In the genomic region with DNA sequence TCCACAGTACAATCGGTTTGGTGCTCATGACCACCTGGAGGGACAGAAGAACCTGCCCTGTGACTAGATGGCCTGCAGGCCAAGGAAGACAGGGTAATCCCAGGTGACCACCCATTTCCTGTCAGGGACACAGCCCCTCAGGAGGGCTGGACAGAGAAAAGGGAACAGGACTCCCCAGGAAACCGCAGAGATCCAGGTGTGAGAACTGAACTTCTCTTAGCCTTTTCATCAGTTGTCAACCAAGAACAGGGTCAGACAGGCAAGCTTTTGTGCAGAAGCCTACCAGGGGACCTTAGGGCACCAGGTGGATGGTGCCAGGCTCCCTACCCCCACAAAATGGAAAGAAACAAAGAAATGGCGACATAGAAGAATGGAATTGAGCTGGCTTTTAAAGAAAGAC, we compare ENCODE assay signal across 10 cellular contexts.
DNase-seq lines count a peak whose midpoint lies in the region; ATAC-seq and TF ChIP-seq lines count a peak whose summit lies in the region.
"Had no signal": no experiment of that assay in that cellular context is flagged by ENCODE, and none has a peak within 500 bp of the region (broad histone marks: within the 10 kb centered on the region; RNA-seq: fewer than 3 reads in every experiment).

No MANE protein-coding gene starts in this region.

- no peaks in the 10 kb centered on the region for H3K9me3 Mint-ChIP-seq in activated T-helper 1 cell treated with anti-CD3 and anti-CD28 coated beads, Interleukin-12 subunit alpha, Interleukin-12 subunit beta, Interleukin-2, Interleukin-4 antibody, amounts not matched to agents 30 ng/mL and 10 ng/mL and 1 ng/mL, durations not matched to agents 14 hours and 24 hours and 36 hours

- peaks cover 12% of the 10 kb centered on the region for H3K27me3 Mint-ChIP-seq in activated T-helper 1 cell treated with anti-CD3 and anti-CD28 coated beads, Interleukin-12 subunit alpha, Interleukin-12 subunit beta, Interleukin-2, Interleukin-4 antibody, amounts not matched to agents 30 ng/mL and 10 ng/mL and 1 ng/mL, durations not matched to agents 14 hours and 24 hours and 36 hours (ENCODE audit: insufficient read depth)

- peaks cover 88% of the 10 kb centered on the region for H3K4me1 Mint-ChIP-seq in activated T-helper 1 cell treated with anti-CD3 and anti-CD28 coated beads, Interleukin-12 subunit alpha, Interleukin-12 subunit beta, Interleukin-2, Interleukin-4 antibody, amounts not matched to agents 30 ng/mL and 10 ng/mL and 1 ng/mL, durations not matched to agents 14 hours and 24 hours and 36 hours (ENCODE audit: low read depth)

- no peak overlapping the region for H3K4me3 ChIP-seq in heart left ventricle
- no peak overlapping the region for H3K4me3 ChIP-seq in right cardiac atrium (ENCODE audit: low read length)
- no peak overlapping the region for H3K4me3 ChIP-seq in muscle layer of colon (ENCODE audit: low read depth in 1 of 2, low read length in 2 of 2)
- no peak overlapping the region for H3K4me3 ChIP-seq in upper lobe of left lung
- H3K4me3 ChIP-seq in aorta (ENCODE audit: low read length in 2 of 2): no peak overlapping the region

- ATAC-seq in heart left ventricle (no peak), right cardiac atrium (no peak), upper lobe of left lung (ENCODE audit: low FRiP score in 2 of 2) (no peak), aorta (ENCODE audit: low FRiP score) (no peak)

- intact Hi-C loops in heart left ventricle (cut with DNase I): no loop called here
- intact Hi-C loops in right cardiac atrium (cut with DNase I): no loop called here
- intact Hi-C loops in activated T-helper 1 cell treated with anti-CD3 and anti-CD28 coated beads, Interleukin-12 subunit alpha, Interleukin-12 subunit beta, Interleukin-2, Interleukin-4 antibody, amounts not matched to agents 30 ng/mL and 10 ng/mL and 1 ng/mL, durations not matched to agents 14 hours and 24 hours and 36 hours (cut with micrococcal nuclease): loop anchor here (5.0 to 10.0 kb wide), 4 partner anchors 234 to 866 kb away; a partner anchor contains a TSS
- intact Hi-C loops in aorta (cut with DNase I): loop anchor here (1.0 to 5.0 kb wide), 2 partner anchors 41 to 47 kb away; no protein-coding TSS in a partner anchor

- no peaks in the 10 kb centered on the region for H3K36me3 ChIP-seq in heart left ventricle
- no peaks in the 10 kb centered on the region for H3K36me3 ChIP-seq in muscle layer of colon (ENCODE audit: insufficient read depth, low read length)
- no peaks in the 10 kb centered on the region for H3K36me3 ChIP-seq in upper lobe of left lung
- H3K36me3 ChIP-seq in aorta (ENCODE audit: control insufficient read depth in 1 of 2, insufficient read depth in 2 of 2, low read length in 1 of 2): no peaks in the 10 kb centered on the region

- 74 to 83% (median 80%) methylated on average over 3 of the region's 3 CpGs for WGBS in heart left ventricle, 4 donors
- WGBS in right cardiac atrium: 83% methylated on average over 3 of the region's 3 CpGs
- WGBS in upper lobe of left lung, 2 donors: 66 to 83% methylated on average over 3 of the region's 3 CpGs
- 75 to 80% methylated on average over 3 of the region's 3 CpGs for WGBS in aorta, 2 donors

- H3K27ac Mint-ChIP-seq in activated T-helper 1 cell treated with anti-CD3 and anti-CD28 coated beads, Interleukin-12 subunit alpha, Interleukin-12 subunit beta, Interleukin-2, Interleukin-4 antibody, amounts not matched to agents 30 ng/mL and 10 ng/mL and 1 ng/mL, durations not matched to agents 14 hours and 24 hours and 36 hours: peak overlapping the region; percentile 89

- H3K9me3 ChIP-seq in heart left ventricle: no peaks in the 10 kb centered on the region
- H3K9me3 ChIP-seq in right cardiac atrium (ENCODE audit: control insufficient read depth, low read length): no peaks in the 10 kb centered on the region
- H3K9me3 ChIP-seq in muscle layer of colon (ENCODE audit: low read length): no peaks in the 10 kb centered on the region
- H3K9me3 ChIP-seq in upper lobe of left lung: no peaks in the 10 kb centered on the region
- no peaks in the 10 kb centered on the region for H3K9me3 ChIP-seq in aorta (ENCODE audit: control insufficient read depth, low read length)

- TF ChIP-seq CTCF in heart left ventricle (IDR thresholded peaks at IDR 0.05): no peak
- no peak for TF ChIP-seq CTCF in upper lobe of left lung (IDR thresholded peaks at IDR 0.05)

- H3K4me3 Mint-ChIP-seq in activated T-helper 1 cell treated with anti-CD3 and anti-CD28 coated beads, Interleukin-12 subunit alpha, Interleukin-12 subunit beta, Interleukin-2, Interleukin-4 antibody, amounts not matched to agents 30 ng/mL and 10 ng/mL and 1 ng/mL, durations not matched to agents 14 hours and 24 hours and 36 hours: peak overlapping the region; percentile 5

- no peak for TF ChIP-seq EP300 in upper lobe of left lung (IDR thresholded peaks at IDR 0.05)

- H3K27me3 ChIP-seq in heart left ventricle (no peaks in the 10 kb centered on the region), right cardiac atrium (ENCODE audit: control insufficient read depth, insufficient read depth) (no peaks in the 10 kb centered on the region), muscle layer of colon (ENCODE audit: control insufficient read depth in 1 of 2, insufficient read depth in 2 of 2, low read length in 2 of 2) (no peaks in the 10 kb centered on the region), upper lobe of left lung (no peaks in the 10 kb centered on the region), aorta (ENCODE audit: control insufficient read depth in 1 of 2, insufficient read depth in 2 of 2, low read length in 1 of 2) (no peaks in the 10 kb centered on the region)

- DNase-seq in heart left ventricle (peak in 1 of 5 donors; percentile 8), right cardiac atrium (no peak), upper lobe of left lung (peak in 1 of 2 donors; percentile 21), NCI-H748 (lab: John Stamatoyannopoulos, UW; ENCODE audit: unreplicated experiment) (no peak), aorta (no peak), NCI-H2107 (lab: John Stamatoyannopoulos, UW) (no peak)
- no peak for DNase-seq in activated T-helper 1 cell treated with anti-CD3 and anti-CD28 coated beads, Interleukin-12 subunit alpha, Interleukin-12 subunit beta, Interleukin-2, Interleukin-4 antibody, amounts not matched to agents 30 ng/mL and 10 ng/mL and 1 ng/mL, durations not matched to agents 14 hours and 24 hours and 36 hours (ENCODE audit: low spot score)
- DNase-seq: COR-L47, T-helper 9 cell had no signal

- peaks cover 10% of the 10 kb centered on the region for H3K36me3 Mint-ChIP-seq in activated T-helper 1 cell treated with anti-CD3 and anti-CD28 coated beads, Interleukin-12 subunit alpha, Interleukin-12 subunit beta, Interleukin-2, Interleukin-4 antibody, amounts not matched to agents 30 ng/mL and 10 ng/mL and 1 ng/mL, durations not matched to agents 14 hours and 24 hours and 36 hours (ENCODE audit: low read depth)

- TF ChIP-seq POLR2A in heart left ventricle (IDR thresholded peaks at IDR 0.05) (no peak), upper lobe of left lung (IDR thresholded peaks at IDR 0.05) (no peak)

- peaks cover 28 to 77% (median 56%) of the 10 kb centered on the region in 12 donors for H3K4me1 ChIP-seq in heart left ventricle
- H3K4me1 ChIP-seq in right cardiac atrium (ENCODE audit: control insufficient read depth, insufficient read depth, low read length): peaks cover 38% of the 10 kb centered on the region
- peaks cover 99% of the 10 kb centered on the region for H3K4me1 ChIP-seq in muscle layer of colon (ENCODE audit: insufficient read depth, low read length)
- H3K4me1 ChIP-seq in upper lobe of left lung: peaks cover 50 to 72% (median 57%) of the 10 kb centered on the region in 4 donors
- H3K4me1 ChIP-seq in aorta (ENCODE audit: control insufficient read depth in 1 of 2, insufficient read depth in 2 of 2, low read length in 2 of 2): peaks cover 0 to 1% of the 10 kb centered on the region in 2 donors

- H3K27ac ChIP-seq in heart left ventricle (peak overlapping the region in 11 of 12 donors; percentile 14 to 86 (median 76)), right cardiac atrium (ENCODE audit: low read length) (no peak overlapping the region), muscle layer of colon (ENCODE audit: low read depth, low read length) (peak overlapping the region; percentile 41), upper lobe of left lung (peak overlapping the region; percentile 80 to 93 (median 90)), aorta (ENCODE audit: low read depth in 1 of 2, low read length in 2 of 2) (peak overlapping the region in 1 of 2 donors; percentile 30)

- no peak overlapping the region for H3K9ac ChIP-seq in muscle layer of colon (ENCODE audit: low read length)

Comparison
In these comparisons a context has a peak if more than half of its experiments do, and no peak if none do; other contexts are left out.
1. intact Hi-C loops: an anchor here in activated T-helper 1 cell treated with anti-CD3 and anti-CD28 coated beads, Interleukin-12 subunit alpha, Interleukin-12 subunit beta, Interleukin-2, Interleukin-4 antibody, amounts not matched to agents 30 ng/mL and 10 ng/mL and 1 ng/mL, durations not matched to agents 14 hours and 24 hours and 36 hours (5.0 to 10.0 kb wide) and aorta (1.0 to 5.0 kb wide); none called in heart left ventricle and right cardiac atrium.